ENCODE assay signal across 8 cellular contexts in the genomic region with DNA sequence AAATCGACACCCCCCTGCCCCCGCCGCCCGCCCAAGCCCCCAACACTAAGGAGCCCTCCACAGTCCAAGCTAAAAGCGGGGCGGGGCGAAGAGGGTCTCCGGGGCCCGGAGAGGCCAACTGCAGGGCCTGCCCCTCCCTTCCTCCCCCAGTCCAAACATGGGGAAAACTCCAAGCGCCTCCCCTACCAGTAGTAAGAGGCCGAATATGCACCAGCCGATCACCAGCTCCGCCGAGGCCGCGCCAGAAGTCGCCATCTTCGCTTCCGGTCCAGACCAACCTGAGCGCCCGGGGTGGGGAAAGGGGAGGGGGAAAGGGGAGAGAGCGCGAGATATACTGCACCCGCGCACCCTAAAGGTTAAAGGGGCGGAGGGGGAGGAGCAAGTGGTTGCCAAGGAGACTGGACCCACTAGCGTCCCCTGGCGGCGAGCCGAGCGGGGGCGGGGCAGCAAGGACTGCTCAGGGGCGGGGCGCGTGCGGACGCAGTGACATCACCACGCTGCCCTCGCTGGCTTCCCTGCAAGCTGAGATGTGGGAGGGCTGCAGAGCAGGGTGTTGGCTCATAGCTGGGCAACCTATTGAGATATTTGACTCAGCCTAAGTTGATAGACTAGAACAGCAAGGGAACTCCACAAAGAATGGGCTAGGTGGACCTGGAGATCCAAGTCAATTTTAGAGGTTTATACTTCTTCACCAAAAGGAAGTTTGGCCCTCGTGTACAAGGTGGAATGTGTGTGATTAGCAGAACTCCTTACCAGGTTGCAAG. TPM values are rescaled to one million over a fixed set of nuclear protein-coding genes. Genes with fewer than 3 reads are reported as not detected.
A peak's percentile ranks its signal among the peaks of the same experiment; 100 is the strongest.
DNase-seq lines count a peak whose midpoint lies in the region; ATAC-seq and TF ChIP-seq lines count a peak whose summit lies in the region.

A gene (minus strand): TSS at position 384 of the 764 bp plus-strand sequence. CDS start 129 bp downstream, at position 255.

- peak within 1 kb of the TSS; percentile 86 for H3K4me2 ChIP-seq in SU-DHL-6 (ENCODE audit: low read depth, low read length, poor library complexity, severe bottlenecking)

- no peaks in the 10 kb centered on the region for H3K9me3 ChIP-seq in SU-DHL-6 (ENCODE audit: insufficient read depth, low read length)
- no peaks in the 10 kb centered on the region for H3K9me3 ChIP-seq in ovary
- no peaks in the 10 kb centered on the region for H3K9me3 ChIP-seq in thyroid gland

- H4K20me1 ChIP-seq in SU-DHL-6 (ENCODE audit: low read depth, low read length): no peaks in the 10 kb centered on the region

- H3K4me3 ChIP-seq in SU-DHL-6 (ENCODE audit: insufficient read depth, low read length, poor library complexity, severe bottlenecking) (peak within 1 kb of the TSS; percentile 89), ovary (peak within 1 kb of the TSS; percentile 95), thyroid gland (replicated peaks in 1 of 3) (peak within 1 kb of the TSS; percentile 59 to 99 (median 69))

- TF ChIP-seq CTCF in GM12873 (IDR thresholded peaks at IDR 0.05; ENCODE audit: insufficient read depth, low read depth, low read length, missing control alignments) (peak; percentile 98), SU-DHL-6 (IDR thresholded peaks at IDR 0.05; ENCODE audit: insufficient read depth, low read length, poor library complexity, severe bottlenecking) (peak; percentile 86), ovary (IDR thresholded peaks at IDR 0.05) (peak; percentile 52 to 69 (median 62)), thyroid gland (IDR thresholded peaks at IDR 0.05) (peak in 4 of 6 experiments; percentile 65 to 83 (median 74))

- peaks cover 13% of the 10 kb centered on the region for H3F3A ChIP-seq in SU-DHL-6 (ENCODE audit: insufficient read depth)

- 0 to 1% (median 1%) methylated on average over 40 of the region's 40 CpGs for WGBS in ovary, 3 donors
- WGBS in thyroid gland, 2 donors: 2 to 3% methylated on average over 18 of the region's 40 CpGs

- no peaks in the 10 kb centered on the region for H3K9me2 ChIP-seq in SU-DHL-6 (replicated peaks; ENCODE audit: insufficient read depth, low read length)

- H3K9ac ChIP-seq in SU-DHL-6 (ENCODE audit: low read length): peak within 1 kb of the TSS; percentile 77

- H3K27me3 ChIP-seq in SU-DHL-6 (ENCODE audit: low read length) (no peaks in the 10 kb centered on the region), ovary (no peaks in the 10 kb centered on the region), thyroid gland (no peaks in the 10 kb centered on the region)

- H3K27ac ChIP-seq in SU-DHL-6 (ENCODE audit: low read depth, low read length) (peak within 1 kb of the TSS; percentile 77), ovary (peak within 1 kb of the TSS; percentile 93 to 94), thyroid gland (peak within 1 kb of the TSS; percentile 94 to 98 (median 96))

- H3K79me2 ChIP-seq in SU-DHL-6 (ENCODE audit: insufficient read depth, low read length): peaks cover 46% of the 10 kb centered on the region

- intact Hi-C loops in Right ventricle myocardium inferior (cut with DNase I): no loop called here
- intact Hi-C loops in ovary (cut with DNase I): no loop called here
- intact Hi-C loops in thyroid gland (cut with DNase I): no loop called here

- H3K4me1 ChIP-seq in ovary (ENCODE audit: insufficient read depth) (peaks cover 5% of the 10 kb centered on the region), thyroid gland (peaks cover 3 to 12% of the 10 kb centered on the region in 2 donors)

- H3K36me3 ChIP-seq in SU-DHL-6 (ENCODE audit: low read length): no peaks in the 10 kb centered on the region
- H3K36me3 ChIP-seq in ovary: no peaks in the 10 kb centered on the region
- H3K36me3 ChIP-seq in thyroid gland: no peaks in the 10 kb centered on the region

- ATAC-seq in HG02759 (IDR thresholded peaks at IDR 0.05; ENCODE audit: unreplicated experiment): peak; percentile 94
- peak; percentile 98 for ATAC-seq in Right ventricle myocardium inferior

- DNase-seq in NCI-H128 (lab: John Stamatoyannopoulos, UW; ENCODE audit: unreplicated experiment) (peak; percentile 88), Right ventricle myocardium inferior (ENCODE audit: missing footprints) (peak; percentile 100), ovary (peak; percentile 96 to 98 (median 98)), thyroid gland (peak; percentile 98)
- peak; percentile 94 for DNase-seq in activated naive CD8-positive, alpha-beta T cell treated with anti-CD3 and anti-CD28 coated beads, Interleukin-2, amount 50 U/mL, for 16 hours (ENCODE audit: low read depth, low spot score)

- TF ChIP-seq EP300 in ovary (IDR thresholded peaks at IDR 0.05): no peak

- H2AFZ ChIP-seq in SU-DHL-6 (ENCODE audit: low read depth, low read length, severe bottlenecking): peak within 1 kb of the TSS; percentile 85

- TF ChIP-seq POLR2A in ovary (IDR thresholded peaks at IDR 0.05) (peak; percentile 20), thyroid gland (IDR thresholded peaks at IDR 0.05) (peak in 1 of 2 donors; percentile 56)

RNA-seq across cellular contexts. Expression of the gene that starts here (rescaled TPM):
- total RNA-seq in Right ventricle myocardium inferior (50.2 TPM), ovary (10 to 100 TPM; 48.2 to 77.1 (median 54.0) TPM), thyroid gland (100 to 1,000 TPM; 113 to 140 (median 124) TPM)
- polyA plus RNA-seq in ovary: 10 to 100 TPM; 52.0 to 83.0 TPM

Comparison
In these comparisons a context has a peak if more than half of its experiments do, and no peak if none do; other contexts are left out.
1. Peak in every context shown above with its lines: DNase-seq, ATAC-seq, H3K4me3 ChIP-seq and H3K27ac ChIP-seq.